Comparison of ENCODE assay signal across 1 cellular context in genomic region chr1:46513536-46513935, GRCh38.
TF ChIP-seq lines count a peak whose summit lies in the region.

No MANE protein-coding gene starts in this region.

TF ChIP-seq in H1, 55 proteins besides CTCF, POLR2A, EP300 and RAD21 (continued from another document):
- TF ChIP-seq POU5F1 (IDR thresholded peaks at IDR 0.05; ENCODE audit: low read depth, low read length), result no peak
- TF ChIP-seq ZNF274 (IDR thresholded peaks at IDR 0.05; ENCODE audit: borderline replicate concordance, extremely low read depth, low read length), result no peak
- TF ChIP-seq SIRT6 (IDR thresholded peaks at IDR 0.05; ENCODE audit: low read length), result no peak
